ENCODE assay signal across 14 cellular contexts in genomic region chr17:81069084-81069645, GRCh38.
"Had no signal": no experiment of that assay in that cellular context is flagged by ENCODE, and none has a peak within 500 bp of the region (broad histone marks: within the 10 kb centered on the region; RNA-seq: fewer than 3 reads in every experiment).

No MANE protein-coding gene starts in this region.

- H3K27me3 ChIP-seq: suprapubic skin had no signal

- DNase-seq: activated CD4-positive, alpha-beta T cell treated with anti-CD3 and anti-CD28 coated beads, Interleukin-2, amount 50 U/mL, for 4 hours; activated effector memory CD4-positive, alpha-beta T cell treated with anti-CD3 and anti-CD28 coated beads, Interleukin-2, amount 50 U/mL, for 16 hours; activated T-cell treated with anti-CD3 and anti-CD28 coated beads, Interleukin-2, amount 50 U/mL, for 4 hours; amniotic stem cell; effector memory CD8-positive, alpha-beta T cell; hippocampal formation; mucosa of descending colon; natural killer cell; stimulated activated CD4-positive, alpha-beta T cell treated with anti-CD3 and anti-CD28 coated beads, Interleukin-2, amount 100 ng/mL, for 48 hours; stimulated activated naive CD4-positive, alpha-beta T cell treated with Interleukin-2 at 50 U/mL for 16 hours had no signal

- H3K27ac ChIP-seq: coronary artery, epithelial cell of prostate had no signal

- H3K9me3 ChIP-seq: mucosa of descending colon, suprapubic skin had no signal

- H3K4me3 ChIP-seq: coronary artery, lung, mucosa of descending colon, suprapubic skin had no signal
